In the genomic region with DNA sequence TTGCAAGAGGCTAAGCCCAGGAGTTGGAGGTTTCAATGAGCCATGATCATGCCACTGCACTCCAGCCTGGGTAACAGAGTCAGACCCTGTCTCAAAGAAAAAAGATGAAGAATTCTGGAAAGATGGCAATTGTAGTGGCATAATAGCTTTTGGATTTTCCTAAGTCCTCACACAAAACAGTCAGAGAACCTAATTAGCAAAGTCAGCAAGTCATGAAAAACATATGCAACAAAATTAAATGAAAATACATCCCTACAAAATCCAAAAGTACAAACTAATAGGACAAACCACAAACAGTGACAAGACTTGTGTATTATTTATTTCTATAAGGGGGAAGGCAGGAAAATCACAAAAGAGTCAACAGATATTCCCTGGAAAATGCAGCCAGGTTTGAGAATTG, we compare ENCODE assay signal across 33 cellular contexts.
"Had no signal": no experiment of that assay in that cellular context is flagged by ENCODE, and none has a peak within 500 bp of the region (broad histone marks: within the 10 kb centered on the region; RNA-seq: fewer than 3 reads in every experiment).

No MANE protein-coding gene starts in this region.

- ATAC-seq: activated naive CD4-positive, alpha-beta T cell treated with anti-CD3 and anti-CD28 coated beads, Interleukin-2, amount 50 U/mL, for 72 hours; activated naive CD8-positive, alpha-beta T cell treated with anti-CD3 and anti-CD28 coated beads, Interleukin-2, amount 50 U/mL, for 24 hours; activated T-cell treated with anti-CD3 and anti-CD28 coated beads, Interleukin-2, amount 50 U/mL, for 4 hours; activated T-cell treated with anti-CD3 and anti-CD28 coated beads, Interleukin-2, amount 50 U/mL, for 72 hours; activated T-helper 17 cell treated with anti-CD3 and anti-CD28 coated beads, Interleukin-2, amount 50 U/mL, for 72 hours; body of pancreas had no signal

- H3K27ac ChIP-seq: adrenal gland, ascending aorta, body of pancreas, brain microvascular endothelial cell, breast epithelium, cardiac muscle cell had no signal

- H3K36me3 ChIP-seq: adrenal gland, ascending aorta, brain microvascular endothelial cell, breast epithelium, cardiac muscle cell had no signal

- H3K4me1 ChIP-seq: adrenal gland, ascending aorta, body of pancreas, breast epithelium had no signal

- DNase-seq: activated effector memory CD4-positive, alpha-beta T cell treated with anti-CD3 and anti-CD28 coated beads, Interleukin-2, amount 50 U/mL, for 16 hours; activated effector memory CD4-positive, alpha-beta T cell treated with Interleukin-2 at 50 U/mL for 16 hours; activated gamma-delta T cell; activated gamma-delta T cell treated with Interleukin-2 at 50 U/mL for 16 hours; activated naive CD4-positive, alpha-beta T cell; activated naive CD4-positive, alpha-beta T cell treated with anti-CD3 and anti-CD28 coated beads for 36 hours; activated naive CD4-positive, alpha-beta T cell treated with anti-CD3 and anti-CD28 coated beads, Interleukin-2, amount 10 ng/mL, durations not matched to agents 7 days and 5 days; activated naive CD4-positive, alpha-beta T cell treated with anti-CD3 and anti-CD28 coated beads, Interleukin-2, amount 50 U/mL, for 16 hours; activated naive CD4-positive, alpha-beta T cell treated with Interleukin-2 at 50 U/mL for 16 hours; activated naive CD8-positive, alpha-beta T cell treated with anti-CD3 and anti-CD28 coated beads for 36 hours; activated naive CD8-positive, alpha-beta T cell treated with anti-CD3 and anti-CD28 coated beads, Interleukin-2, amount 10 ng/mL, durations not matched to agents 7 days and 5 days; activated naive CD8-positive, alpha-beta T cell treated with anti-CD3 and anti-CD28 coated beads, Interleukin-2, amount 50 U/mL, for 24 hours; activated T-cell treated with anti-CD3 and anti-CD28 coated beads, Interleukin-2, amount 50 U/mL, for 24 hours; activated T-cell treated with anti-CD3 and anti-CD28 coated beads, Interleukin-2, amount 50 U/mL, for 4 hours; activated T-cell treated with anti-CD3 and anti-CD28 coated beads, Interleukin-2, amount 50 U/mL, for 48 hours; activated T-cell treated with anti-CD3 and anti-CD28 coated beads, Interleukin-2, amount 50 U/mL, for 72 hours; adrenal gland; amniotic stem cell; amygdala; anterior cingulate cortex; aorta; body of pancreas; brain microvascular endothelial cell; caudate nucleus; central memory CD4-positive, alpha-beta T cell; cerebellar nuclear complex had no signal

- FAIRE-seq: astrocyte, bronchial epithelial cell had no signal

- H3K27me3 ChIP-seq: adrenal gland, ascending aorta, body of pancreas, brain microvascular endothelial cell, breast epithelium, cardiac muscle cell had no signal

- H3K9me3 ChIP-seq: adrenal gland, ascending aorta, body of pancreas, breast epithelium had no signal

- H3K4me3 ChIP-seq: adrenal gland, ascending aorta, body of pancreas, breast epithelium, cardiac muscle cell had no signal
